ENCODE assay signal across 1 cellular context in genomic region chr18:58545338-58546096, GRCh38.
TF ChIP-seq lines count a peak whose summit lies in the region.

No MANE protein-coding gene starts in this region.

TF ChIP-seq in HepG2, 621 proteins besides CTCF, POLR2A, EP300 and RAD21 (continued from another document):
- no peak for TF ChIP-seq GABPA (IDR thresholded peaks at IDR 0.05; ENCODE audit: low read depth, low read length)
- TF ChIP-seq GABPA (CRISPR knock-in tag; IDR thresholded peaks at IDR 0.05; ENCODE audit: low read depth), result no peak
TF ChIP-seq in HepG2: peak in this region for 1.
